ENCODE assay signal across 1 cellular context in genomic region chr17:3770471-3770870, GRCh38.
TF ChIP-seq lines count a peak whose summit lies in the region.

No MANE protein-coding gene starts in this region.

TF ChIP-seq in GM12878, 131 proteins besides CTCF, POLR2A, EP300 and RAD21:
- TF ChIP-seq TCF12 (IDR thresholded peaks at IDR 0.05; ENCODE audit: low read depth, low read length) (peak; percentile 60; the same call in 1 of the 2 replicates), EED (IDR thresholded peaks at IDR 0.05; ENCODE audit: low read depth) (0 out of 2 replicates have a peak, but pooled peaks have one; percentile 31), PAX5 (IDR thresholded peaks at IDR 0.05; ENCODE audit: borderline replicate concordance, low read depth, low read length) (no peak), SMAD1 (IDR thresholded peaks at IDR 0.05; ENCODE audit: low read depth, partially characterized antibody) (no peak), RUNX3 (IDR thresholded peaks at IDR 0.05; ENCODE audit: low read length) (peak; percentile 35; the same call in 1 of the 2 replicates), ZNF217 (IDR thresholded peaks at IDR 0.05) (no peak), ETV6 (conservative IDR thresholded peaks at IDR 0.05 in 1 of 2, IDR thresholded peaks at IDR 0.05 in 1 of 2; ENCODE audit: borderline replicate concordance in 1 of 2, low read depth in 1 of 2) (peak in 1 of 2 experiments; percentile 15; a peak in 1 of 4 replicates)
